ENCODE assay signal across 9 cellular contexts in genomic region chr2:178804791-178805190, GRCh38. TPM values are rescaled to one million over a fixed set of nuclear protein-coding genes. Genes with fewer than 3 reads are reported as not detected.
A peak's percentile ranks its signal among the peaks of the same experiment; 100 is the strongest.
DNase-seq lines count a peak whose midpoint lies in the region; ATAC-seq, FAIRE-seq and TF ChIP-seq lines count a peak whose summit lies in the region.
"Had no signal": no experiment of that assay in that cellular context is flagged by ENCODE, and none has a peak within 500 bp of the region (broad histone marks: within the 10 kb centered on the region; RNA-seq: fewer than 3 reads in every experiment).

No MANE protein-coding gene starts in this region.

- peak; percentile 84 for FAIRE-seq in GM12878 (lab: Jason Lieb, UNC)
- FAIRE-seq: endometrium had no signal

- H2BK5ac ChIP-seq in IMR-90 (ENCODE audit: low read depth, low read length, poor library complexity, severe bottlenecking), result no peak overlapping the region

- in situ Hi-C loops in IMR-90 (cut with MboI; ENCODE audit: low sequenced_read_pairs) (no loop called here), GM12878 (cut with MboI) (no loop called here)

- TF ChIP-seq RAD21 in IMR-90 (IDR thresholded peaks at IDR 0.05; ENCODE audit: low read length), result no peak
- TF ChIP-seq RAD21 in GM12878 (IDR thresholded peaks at IDR 0.05; ENCODE audit: insufficient read depth, low read depth, low read length), result no peak

- no peak overlapping the region for H3K4me3 Mint-ChIP-seq in neural crest cell
- no peak overlapping the region for H3K4me3 Mint-ChIP-seq in activated CD4-positive, alpha-beta memory T cell treated with anti-CD3 and anti-CD28 coated beads for 36 hours

- TF ChIP-seq EP300 in GM12878 (IDR thresholded peaks at IDR 0.05; ENCODE audit: borderline replicate concordance in 1 of 2, control insufficient read depth in 1 of 2, low read depth in 2 of 2, low read length in 2 of 2), result no peak

- H4K20me1 ChIP-seq in IMR-90 (ENCODE audit: insufficient read depth, low read length) (no peaks in the 10 kb centered on the region), GM12878 (ENCODE audit: control insufficient read depth, insufficient read depth) (no peaks in the 10 kb centered on the region)

- no peak for DNase-seq in AG09309 (ENCODE audit: low read depth)
- peak; percentile 16 for DNase-seq in IMR-90
- no peak for DNase-seq in GM12878 (ENCODE audit: low read depth, low spot score)
- no peak for DNase-seq in neural crest cell (ENCODE audit: low read depth, low spot score)
- no peak for DNase-seq in activated T-cell treated with anti-CD3 and anti-CD28 coated beads for 4 hours
- DNase-seq in DMS153 treated with DMSO at 0.1 percent for 48 hours (lab: John Stamatoyannopoulos, UW; ENCODE audit: unreplicated experiment), result no peak
- DNase-seq in activated CD4-positive, alpha-beta memory T cell treated with anti-CD3 and anti-CD28 coated beads for 36 hours, result no peak

- intact Hi-C loops in IMR-90 (cut with micrococcal nuclease), result no loop called here
- intact Hi-C loops in GM12878 (cut with micrococcal nuclease; ENCODE audit: unreplicated experiment), result no loop called here
- intact Hi-C loops in activated CD4-positive, alpha-beta memory T cell treated with anti-CD3 and anti-CD28 coated beads for 36 hours (cut with micrococcal nuclease), result no loop called here

- no peak overlapping the region for H2AK5ac ChIP-seq in IMR-90 (ENCODE audit: low read depth, low read length)

- H3K9me3 ChIP-seq in IMR-90 (ENCODE audit: control insufficient read depth, insufficient read depth, low read length), result no peaks in the 10 kb centered on the region
- no peaks in the 10 kb centered on the region for H3K9me3 ChIP-seq in GM12878 (replicated peaks; ENCODE audit: control insufficient read depth, insufficient read depth, low read length)

- no peaks in the 10 kb centered on the region for H3K9me3 Mint-ChIP-seq in neural crest cell
- H3K9me3 Mint-ChIP-seq in activated CD4-positive, alpha-beta memory T cell treated with anti-CD3 and anti-CD28 coated beads for 36 hours, result no peaks in the 10 kb centered on the region

- no peak overlapping the region for H3K23ac ChIP-seq in IMR-90 (ENCODE audit: low read depth, low read length)

- no peak overlapping the region for H3K18ac ChIP-seq in IMR-90 (ENCODE audit: low read depth, low read length)

- no peak overlapping the region for H3K4ac ChIP-seq in IMR-90 (ENCODE audit: low read depth, low read length)

- H3K9me1 ChIP-seq in IMR-90 (ENCODE audit: insufficient read depth, low read length), result no peaks in the 10 kb centered on the region

- no peak overlapping the region for H4K91ac ChIP-seq in IMR-90 (ENCODE audit: insufficient read depth, low read depth, low read length)

- POLR2A ChIA-PET in IMR-90 (lab: Charles Lee; ENCODE audit: unreplicated experiment) (no interaction called here), GM12878 (lab: Charles Lee) (no interaction called here)
- POLR2A ChIA-PET in activated CD4-positive, alpha-beta memory T cell treated with anti-CD3 and anti-CD28 coated beads for 36 hours (lab: Charles Lee), result no interaction called here

- H3K79me1 ChIP-seq in IMR-90 (ENCODE audit: low read depth in 1 of 2, low read length in 2 of 2), result no peaks in the 10 kb centered on the region

- H4K5ac ChIP-seq in IMR-90 (ENCODE audit: low read depth, low read length), result no peak overlapping the region

- no peaks in the 10 kb centered on the region for H3K27me3 Mint-ChIP-seq in neural crest cell (ENCODE audit: low read depth)
- H3K27me3 Mint-ChIP-seq in activated CD4-positive, alpha-beta memory T cell treated with anti-CD3 and anti-CD28 coated beads for 36 hours, result no peaks in the 10 kb centered on the region

- no peak overlapping the region for H3K9ac ChIP-seq in IMR-90 (ENCODE audit: low read depth, low read length)
- no peak overlapping the region for H3K9ac ChIP-seq in GM12878 (ENCODE audit: control insufficient read depth, insufficient read depth, low read length)

- SMC1A ChIA-PET in GM12878 (lab: Charles Lee; ENCODE audit: uncharacterized antibody, unreplicated experiment), result interaction anchor here (0.6 to 1.1 kb wide), 3 partner anchors 14 to 325 kb away, joined by 3 read pairs; no protein-coding TSS in a partner anchor

- H3K79me2 ChIP-seq in GM12878 (ENCODE audit: control insufficient read depth, insufficient read depth, low read length), result no peaks in the 10 kb centered on the region

- H3K56ac ChIP-seq in IMR-90 (ENCODE audit: extremely low read depth, insufficient read depth, low read length), result no peak overlapping the region

- no peaks in the 10 kb centered on the region for H3K4me1 Mint-ChIP-seq in neural crest cell
- H3K4me1 Mint-ChIP-seq in activated CD4-positive, alpha-beta memory T cell treated with anti-CD3 and anti-CD28 coated beads for 36 hours (ENCODE audit: low read depth), result no peaks in the 10 kb centered on the region

- H2BK20ac ChIP-seq in IMR-90 (ENCODE audit: low read depth, low read length), result no peak overlapping the region

- no peak overlapping the region for H3K27ac Mint-ChIP-seq in neural crest cell (ENCODE audit: unreplicated experiment)
- H3K27ac Mint-ChIP-seq in activated CD4-positive, alpha-beta memory T cell treated with anti-CD3 and anti-CD28 coated beads for 36 hours, result no peak overlapping the region

- WGBS in IMR-90 (ENCODE audit: extremely low coverage in 2 of 2, insufficient read length in 1 of 2), 2 experiments, result no CpG with 5 or more reads among the region's 3 CpGs
- WGBS in GM12878 (ENCODE audit: insufficient coverage, insufficient replicate concordance, low lambda C conversion rate, missing lambda C conversion rate), result 27% methylated on average over 3 of the region's 3 CpGs

- RAD21 ChIA-PET in GM12878 (lab: Charles Lee; ENCODE audit: unreplicated experiment), result no interaction called here

- no peak overlapping the region for H3K14ac ChIP-seq in IMR-90 (replicated peaks; ENCODE audit: low read depth, low read length)

- BruUV-seq in IMR-90 (replicated peaks; lab: Mats Ljungman, UMichigan) (no TSS peak), GM12878 (replicated peaks; lab: Mats Ljungman, UMichigan) (no TSS peak)

- H3K4me3 ChIP-seq in AG09309 (ENCODE audit: control insufficient read depth, low read depth, low read length) (no peak overlapping the region), IMR-90 (ENCODE audit: insufficient read depth, low read depth, low read length) (no peak overlapping the region), GM12878 (no peak overlapping the region)

- H2AFZ ChIP-seq in IMR-90 (replicated peaks; ENCODE audit: low read length, poor library complexity) (no peak overlapping the region), GM12878 (ENCODE audit: control insufficient read depth, low read depth, low read length) (no peak overlapping the region; the same call in 1 of the 2 replicates)

- TF ChIP-seq CTCF in AG09309 (IDR thresholded peaks at IDR 0.05; ENCODE audit: control insufficient read depth, insufficient read depth, low read depth, low read length, missing control alignments) (peak; percentile 31), IMR-90 (conservative IDR thresholded peaks at IDR 0.05; ENCODE audit: low read depth, low read length) (peak; percentile 31), GM12878 (IDR thresholded peaks at IDR 0.05 in 2 of 3, conservative IDR thresholded peaks at IDR 0.05 in 1 of 3; ENCODE audit: control insufficient read depth in 2 of 3, extremely low read depth in 1 of 3, insufficient read depth in 1 of 3, low read depth in 3 of 3, low read length in 3 of 3) (peak; percentile 33 to 61 (median 55)), neural crest cell (conservative IDR thresholded peaks at IDR 0.05) (peak; percentile 62)

- no peak overlapping the region for H2BK15ac ChIP-seq in IMR-90 (ENCODE audit: low read depth, low read length)

- no peaks in the 10 kb centered on the region for H3K36me3 ChIP-seq in IMR-90 (ENCODE audit: control insufficient read depth, insufficient read depth, low read length)
- no peaks in the 10 kb centered on the region; a peak in 1 of 4 replicates for H3K36me3 ChIP-seq in GM12878 (ENCODE audit: control insufficient read depth in 2 of 2, insufficient read depth in 2 of 2, low read length in 1 of 2)

- no peak for TF ChIP-seq POLR2A in IMR-90 (IDR thresholded peaks at IDR 0.05; ENCODE audit: low read depth, low read length)
- no peak for TF ChIP-seq POLR2A in GM12878 (IDR thresholded peaks at IDR 0.05; ENCODE audit: low read depth, low read length)

- H3K27me3 ChIP-seq in IMR-90 (ENCODE audit: control insufficient read depth, insufficient read depth, low read length), result no peaks in the 10 kb centered on the region
- H3K27me3 ChIP-seq in GM12878 (replicated peaks in 1 of 2; ENCODE audit: control insufficient read depth in 2 of 2, insufficient read depth in 2 of 2, low read length in 1 of 2), result no peaks in the 10 kb centered on the region

- dilution Hi-C loops in IMR-90 (cut with HindIII; ENCODE audit: low sequenced_read_pairs, unreplicated experiment), result no loop called here

- H3K36me3 Mint-ChIP-seq in neural crest cell (ENCODE audit: low read depth), result no peaks in the 10 kb centered on the region
- H3K36me3 Mint-ChIP-seq in activated CD4-positive, alpha-beta memory T cell treated with anti-CD3 and anti-CD28 coated beads for 36 hours, result no peaks in the 10 kb centered on the region

- H2AK9ac ChIP-seq in IMR-90 (replicated peaks; ENCODE audit: low read depth, low read length, poor library complexity), result no peak overlapping the region

- ATAC-seq in GM19035 (IDR thresholded peaks at IDR 0.05; ENCODE audit: unreplicated experiment) (peak; percentile 79), IMR-90 (ENCODE audit: low read depth) (peak; percentile 54; the same call in 1 of the 2 replicates), GM12878 (peak; percentile 80)

- H3K27ac ChIP-seq in IMR-90 (ENCODE audit: insufficient read depth, low read length), result no peak overlapping the region
- no peak overlapping the region for H3K27ac ChIP-seq in GM12878 (ENCODE audit: control insufficient read depth, insufficient read depth)

- no peak overlapping the region for H2BK120ac ChIP-seq in IMR-90 (ENCODE audit: low read depth, low read length)

- CTCF ChIA-PET in IMR-90 (lab: Yijun Ruan, JAX) (interaction anchor here (0.7 to 1.6 kb wide), 3 partner anchors 10 to 14 kb away, joined by 3 to 5 read pairs (median 4); no protein-coding TSS in a partner anchor), GM12878 (lab: Yijun Ruan, JAX) (interaction anchor here (0.5 to 3.5 kb wide), 8 partner anchors 9 to 305 kb away, joined by 3 to 12 read pairs (median 4); no protein-coding TSS in a partner anchor)
- CTCF ChIA-PET in activated CD4-positive, alpha-beta memory T cell treated with anti-CD3 and anti-CD28 coated beads for 36 hours (lab: Charles Lee), result interaction anchor here (0.6 to 1.4 kb wide), 6 partner anchors 8 to 72 kb away, joined by 3 to 8 read pairs (median 3); no protein-coding TSS in a partner anchor

- H3K4me1 ChIP-seq in IMR-90 (ENCODE audit: control insufficient read depth, insufficient read depth, low read length) (no peaks in the 10 kb centered on the region), GM12878 (ENCODE audit: control insufficient read depth, insufficient read depth, low read length) (no peaks in the 10 kb centered on the region)

- no peak overlapping the region for H4K8ac ChIP-seq in IMR-90 (ENCODE audit: low read depth in 2 of 2, low read length in 2 of 2)

- H3K4me2 ChIP-seq in IMR-90 (ENCODE audit: low read depth, low read length) (no peak overlapping the region), GM12878 (ENCODE audit: control insufficient read depth, insufficient read depth) (no peak overlapping the region)

RNA-seq across cellular contexts. Expression of gene TTN, which starts 2.4 kb away (rescaled TPM):
- 0.18 and 0.83 TPM in 2 replicates for total RNA-seq in IMR-90 (2012; rRNA removed)
- 0.02 and 0.03 TPM in 2 replicates for polyA plus RNA-seq in IMR-90 (2012; rRNA removed)
- under 0.01 TPM in 2 replicates for polyA plus RNA-seq in IMR-90 (2012; cell fraction: cytosol; rRNA removed)
- polyA plus RNA-seq in IMR-90 (2012; cell fraction: nucleus; rRNA removed; ENCODE audit: low replicate concordance), result 0.02 TPM in 2 replicates
- total RNA-seq in GM12878 (2013; cell fraction: nucleolus; rRNA removed), result 146 and 150 TPM in 2 replicates
- total RNA-seq in GM12878 (2014; rRNA removed), result 5.0 and 6.6 TPM in 2 replicates
- 8.2 and 9.5 TPM in 2 replicates for total RNA-seq in GM12878 (2014; rRNA removed; fragmentation: Illumina TruSeq; extraction: Trizol)
- 7.5 and 9.0 TPM in 2 replicates for total RNA-seq in GM12878 (2021)
- 1.2 TPM for polyA plus RNA-seq in GM12878 (2011; ENCODE audit: low read depth)
- 1.8 and 2.2 TPM in 2 replicates for polyA plus RNA-seq in GM12878 (2011; rRNA removed)
- polyA plus RNA-seq in GM12878 (2011; cell fraction: cytosol; rRNA removed), result 0.76 and 0.82 TPM in 2 replicates
- polyA plus RNA-seq in GM12878 (2011; cell fraction: nucleus; rRNA removed), result 14.9 and 15.2 TPM in 2 replicates
- polyA plus RNA-seq in GM12878 (2012), result 0.73 and 1.2 TPM in 2 replicates
- polyA plus RNA-seq in GM12878 (2014; fragmentation: Illumina TruSeq; extraction: Trizol), result 1.6 and 4.9 TPM in 2 replicates
- polyA plus RNA-seq in GM12878 (2014; fragmentation: Nextera tagmentation; extraction: Ambion mirVana), result 1 to 10 TPM in 1 of 2 experiments, under 1 TPM in 1; 0.15 to 1.4 TPM
- polyA plus RNA-seq in GM12878 (2014; rRNA removed), result 1.3 and 2.9 TPM in 2 replicates
- polyA plus RNA-seq in GM12878 (2016; fragmentation: Nextera tagmentation; extraction: Ambion mirVana), result 1 to 10 TPM; 1.7 to 3.8 TPM
- polyA minus RNA-seq in GM12878 (2011; rRNA and poly(A)+ RNA removed), result 76.5 and 87.9 TPM in 2 replicates
- polyA minus RNA-seq in GM12878 (2011; cell fraction: cytosol; rRNA and poly(A)+ RNA removed), result 6.0 and 6.7 TPM in 2 replicates
- polyA minus RNA-seq in GM12878 (2011; cell fraction: nucleus; rRNA and poly(A)+ RNA removed), result 89.9 and 106 TPM in 2 replicates
- under 0.01 TPM in 2 replicates for total RNA-seq in neural crest cell
- total RNA-seq in activated CD4-positive, alpha-beta memory T cell treated with anti-CD3 and anti-CD28 coated beads for 36 hours, result 1 to 10 TPM in 1 of 2 experiments, under 1 TPM in 1; 0.73 to 1.2 TPM
